In genomic region chr2:16537347-16537746, GRCh38 we compare ENCODE assay signal across 37 cellular contexts.
DNase-seq lines count a peak whose midpoint lies in the region; FAIRE-seq and TF ChIP-seq lines count a peak whose summit lies in the region.
"Had no signal": no experiment of that assay in that cellular context is flagged by ENCODE, and none has a peak within 500 bp of the region (broad histone marks: within the 10 kb centered on the region; RNA-seq: fewer than 3 reads in every experiment).

No MANE protein-coding gene starts in this region.

- 83 to 89% (median 84%) methylated on average over 5 of the region's 5 CpGs for WGBS in ovary, 3 donors

- no TSS peak for BruUV-seq in Calu3 (replicated peaks; lab: Mats Ljungman, UMichigan)

- peaks cover 10% of the 10 kb centered on the region for H3K4me1 Mint-ChIP-seq in Calu3 (ENCODE audit: low read depth, unreplicated experiment)
- H3K4me1 Mint-ChIP-seq: activated B cell treated with CpG ODN at 0.5 μM for 24 hours; activated CD8-positive, alpha-beta memory T cell treated with anti-CD3 and anti-CD28 coated beads, Interleukin-2, amount 10 ng/mL, durations not matched to agents 7 days and 5 days; activated naive CD8-positive, alpha-beta T cell treated with anti-CD3 and anti-CD28 coated beads for 36 hours; CD14-positive monocyte; immature natural killer cell; neural crest cell had no signal

- no peak overlapping the region for H3K27ac ChIP-seq in keratinocyte (ENCODE audit: control insufficient read depth, insufficient read depth, low read length)
- no peak overlapping the region for H3K27ac ChIP-seq in coronary artery
- no peak overlapping the region for H3K27ac ChIP-seq in ovary
- H3K27ac ChIP-seq: HL-60, left lung, parathyroid adenoma, suprapubic skin, upper lobe of right lung had no signal

- no peak for TF ChIP-seq EP300 in ovary (IDR thresholded peaks at IDR 0.05)

- FAIRE-seq in bronchial epithelial cell (lab: Jason Lieb, UNC) = no peak
- peak; percentile 17 for FAIRE-seq in keratinocyte (lab: Jason Lieb, UNC)
- FAIRE-seq: A204.1, D721Med, endometrium, small intestine had no signal

- H3K9me3 Mint-ChIP-seq in Calu3 (ENCODE audit: low read depth, unreplicated experiment) = peaks cover 2% of the 10 kb centered on the region
- H3K9me3 Mint-ChIP-seq: activated B cell treated with CpG ODN at 0.5 μM for 24 hours; activated naive CD8-positive, alpha-beta T cell treated with anti-CD3 and anti-CD28 coated beads for 36 hours; activated T-cell treated with anti-CD3 and anti-CD28 coated beads, Interleukin-2, amount 50 U/mL, for 4 hours; dendritic cell treated with granulocyte-macrophage colony-stimulating factor and Interleukin-4, amounts not matched to agents 40 ng/mL and 50 ng/mL, for 4 days; immature natural killer cell; neural crest cell had no signal

- CTCF ChIA-PET in Calu3 (lab: Charles Lee) = no interaction called here

- intact Hi-C loops in Calu3 (cut with micrococcal nuclease; ENCODE audit: unreplicated experiment) (no loop called here), ovary (cut with DNase I) (no loop called here)

- H3K9me3 ChIP-seq in keratinocyte (ENCODE audit: control insufficient read depth, low read depth, low read length) = no peaks in the 10 kb centered on the region
- H3K9me3 ChIP-seq in ovary = no peaks in the 10 kb centered on the region
- H3K9me3 ChIP-seq: HAP-1, left lung, suprapubic skin, upper lobe of right lung had no signal

- no peaks in the 10 kb centered on the region for H3K27me3 Mint-ChIP-seq in Calu3 (ENCODE audit: unreplicated experiment)
- H3K27me3 Mint-ChIP-seq: activated CD8-positive, alpha-beta memory T cell treated with anti-CD3 and anti-CD28 coated beads, Interleukin-2, amount 10 ng/mL, durations not matched to agents 7 days and 5 days had no signal

- no peak for TF ChIP-seq POLR2A in ovary (IDR thresholded peaks at IDR 0.05)

- no peak overlapping the region for H2AFZ ChIP-seq in keratinocyte (ENCODE audit: control insufficient read depth, low read length)
- H2AFZ ChIP-seq: parathyroid adenoma had no signal

- no peaks in the 10 kb centered on the region for H3K9me1 ChIP-seq in keratinocyte (ENCODE audit: control insufficient read depth, extremely low read depth, insufficient read depth, low read length)

- H3K4me1 ChIP-seq in keratinocyte (ENCODE audit: control insufficient read depth, extremely low read depth, insufficient read depth, low read length) (peaks cover 6% of the 10 kb centered on the region), ovary (ENCODE audit: insufficient read depth) (no peaks in the 10 kb centered on the region)
- H3K4me1 ChIP-seq: HAP-1, left lung, parathyroid adenoma, suprapubic skin, upper lobe of right lung had no signal

- H4K20me1 ChIP-seq in keratinocyte (ENCODE audit: control insufficient read depth, extremely low read depth, insufficient read depth, low read length) = no peaks in the 10 kb centered on the region

- H3K4me3 ChIP-seq in bronchial epithelial cell (ENCODE audit: low read depth, low read length) = no peak overlapping the region
- H3K4me3 ChIP-seq in keratinocyte (ENCODE audit: control insufficient read depth in 2 of 3, extremely low read depth in 1 of 3, insufficient read depth in 2 of 3, low read depth in 1 of 3, low read length in 3 of 3) = no peak overlapping the region
- H3K4me3 ChIP-seq in coronary artery = no peak overlapping the region
- no peak overlapping the region for H3K4me3 ChIP-seq in ovary
- H3K4me3 ChIP-seq: HAP-1, left lung, suprapubic skin, upper lobe of right lung had no signal

- H3K36me3 Mint-ChIP-seq in Calu3 (ENCODE audit: insufficient read depth, unreplicated experiment) = no peaks in the 10 kb centered on the region
- H3K36me3 Mint-ChIP-seq: activated CD8-positive, alpha-beta memory T cell treated with anti-CD3 and anti-CD28 coated beads, Interleukin-2, amount 10 ng/mL, durations not matched to agents 7 days and 5 days; activated naive CD8-positive, alpha-beta T cell treated with anti-CD3 and anti-CD28 coated beads for 36 hours; CD14-positive monocyte; immature natural killer cell had no signal

- H3K36me3 ChIP-seq in bronchial epithelial cell (ENCODE audit: control insufficient read depth, insufficient read depth, low read length) (no peaks in the 10 kb centered on the region), keratinocyte (ENCODE audit: control insufficient read depth in 2 of 2, extremely low read depth in 1 of 2, insufficient read depth in 2 of 2, low read length in 2 of 2) (no peaks in the 10 kb centered on the region), ovary (no peaks in the 10 kb centered on the region)
- H3K36me3 ChIP-seq: HAP-1, left lung, suprapubic skin, upper lobe of right lung had no signal

- dilution Hi-C loops in keratinocyte (cut with MboI; ENCODE audit: extremely low pct_ligation_motif_present, low sequenced_read_pairs) = no loop called here

- DNase-seq in Calu3 = peak; percentile 22
- peak; percentile 67 for DNase-seq in NCI-H226
- peak; percentile 97 for DNase-seq in bronchial epithelial cell (ENCODE audit: low read depth)
- peak; percentile 30 for DNase-seq in keratinocyte (ENCODE audit: low read depth, low spot score)
- DNase-seq in coronary artery (ENCODE audit: low spot score) = no peak
- DNase-seq in SW 1271 (lab: John Stamatoyannopoulos, UW) = no peak
- DNase-seq in ovary = no peak
- no peak for DNase-seq in NCI-H2227 (lab: John Stamatoyannopoulos, UW; ENCODE audit: unreplicated experiment)
- DNase-seq: activated B cell treated with CpG ODN at 0.5 μM for 24 hours; activated CD4-positive, alpha-beta T cell treated with anti-CD3 and anti-CD28 coated beads, Interleukin-2, amount 50 U/mL, for 4 hours; activated CD8-positive, alpha-beta memory T cell treated with anti-CD3 and anti-CD28 coated beads, Interleukin-2, amount 10 ng/mL, durations not matched to agents 7 days and 5 days; activated gamma-delta T cell; activated naive CD8-positive, alpha-beta T cell treated with anti-CD3 and anti-CD28 coated beads for 36 hours; activated T-cell treated with anti-CD3 and anti-CD28 coated beads, Interleukin-2, amount 50 U/mL, for 4 hours; anterior cingulate cortex; caudate nucleus; immature natural killer cell; Karpas-422; left lung; NCI-H1092 treated with DMSO at 0.1 percent for 48 hours; NCI-H1694 treated with DMSO at 0.1 percent for 48 hours; NCI-H82; retina; RPMI8226; small intestine; stimulated activated naive CD4-positive, alpha-beta T cell treated with Interleukin-2 at 50 U/mL for 16 hours; upper lobe of right lung had no signal

- TF ChIP-seq CTCF in Calu3 (IDR thresholded peaks at IDR 0.05; ENCODE audit: unreplicated experiment) (no peak), bronchial epithelial cell (IDR thresholded peaks at IDR 0.05; ENCODE audit: insufficient read depth, low read length, severe bottlenecking) (no peak), keratinocyte (optimal IDR thresholded peaks at IDR 0.05 in 1 of 3, IDR thresholded peaks at IDR 0.05 in 1 of 3, conservative IDR thresholded peaks at IDR 0.05 in 1 of 3; ENCODE audit: extremely low read depth in 1 of 3, insufficient read depth in 2 of 3, low read length in 3 of 3) (no peak), coronary artery (IDR thresholded peaks at IDR 0.05) (no peak), ovary (IDR thresholded peaks at IDR 0.05) (no peak)

- no peak overlapping the region for H3K27ac Mint-ChIP-seq in Calu3 (ENCODE audit: unreplicated experiment)
- H3K27ac Mint-ChIP-seq: activated B cell treated with CpG ODN at 0.5 μM for 24 hours; activated CD8-positive, alpha-beta memory T cell treated with anti-CD3 and anti-CD28 coated beads, Interleukin-2, amount 10 ng/mL, durations not matched to agents 7 days and 5 days; activated naive CD8-positive, alpha-beta T cell treated with anti-CD3 and anti-CD28 coated beads for 36 hours; CD14-positive monocyte; dendritic cell treated with granulocyte-macrophage colony-stimulating factor and Interleukin-4, amounts not matched to agents 40 ng/mL and 50 ng/mL, for 4 days; immature natural killer cell had no signal

- H3K4me2 ChIP-seq in keratinocyte (ENCODE audit: control insufficient read depth, extremely low read depth, insufficient read depth, low read depth, low read length) = no peak overlapping the region

- H3K27me3 ChIP-seq in bronchial epithelial cell (ENCODE audit: control insufficient read depth, insufficient read depth, low read length) (no peaks in the 10 kb centered on the region), keratinocyte (ENCODE audit: control insufficient read depth, extremely low read depth, insufficient read depth, low read length) (no peaks in the 10 kb centered on the region), ovary (no peaks in the 10 kb centered on the region)
- H3K27me3 ChIP-seq: left lung had no signal

- no peak overlapping the region for H3K9ac ChIP-seq in keratinocyte (ENCODE audit: control insufficient read depth, extremely low read depth, insufficient read depth, low read length)
- H3K9ac ChIP-seq: parathyroid adenoma had no signal

- no peaks in the 10 kb centered on the region for H3K79me2 ChIP-seq in keratinocyte (ENCODE audit: control insufficient read depth, insufficient read depth, low read length)
- H3K79me2 ChIP-seq: parathyroid adenoma had no signal

- H3K4me3 Mint-ChIP-seq in Calu3 (ENCODE audit: low read depth, unreplicated experiment) = no peak overlapping the region
- H3K4me3 Mint-ChIP-seq: activated B cell treated with CpG ODN at 0.5 μM for 24 hours; activated CD8-positive, alpha-beta memory T cell treated with anti-CD3 and anti-CD28 coated beads, Interleukin-2, amount 10 ng/mL, durations not matched to agents 7 days and 5 days; activated naive CD8-positive, alpha-beta T cell treated with anti-CD3 and anti-CD28 coated beads for 36 hours; activated T-cell treated with anti-CD3 and anti-CD28 coated beads, Interleukin-2, amount 50 U/mL, for 4 hours; CD14-positive monocyte; dendritic cell treated with granulocyte-macrophage colony-stimulating factor and Interleukin-4, amounts not matched to agents 40 ng/mL and 50 ng/mL, for 4 days; immature natural killer cell; neural crest cell had no signal

Comparison
In these comparisons a context has a peak if more than half of its experiments do, and no peak if none do; other contexts are left out.
1. DNase-seq: peak in Calu3 (single experiment), NCI-H226 (single experiment), bronchial epithelial cell (single experiment) and keratinocyte (single experiment); none in coronary artery (single experiment), SW 1271 (0 of 2), ovary (0 of 5) and NCI-H2227 (single experiment).